24 cellular contexts compared by ENCODE assay signal in genomic region chr20:59823456-59823855, GRCh38.
"Had no signal": no experiment of that assay in that cellular context is flagged by ENCODE, and none has a peak within 500 bp of the region (broad histone marks: within the 10 kb centered on the region; RNA-seq: fewer than 3 reads in every experiment).

No MANE protein-coding gene starts in this region.

- H3K27ac ChIP-seq: RWPE1, SJCRH30, VCaP had no signal

- H3K27ac Mint-ChIP-seq: activated CD4-positive, alpha-beta memory T cell treated with anti-CD3 and anti-CD28 coated beads for 36 hours; activated CD4-positive, alpha-beta T cell treated with anti-CD3 and anti-CD28 coated beads, Interleukin-2, amount 10 ng/mL, durations not matched to agents 7 days and 5 days; activated naive CD4-positive, alpha-beta T cell treated with anti-CD3 and anti-CD28 coated beads for 36 hours; activated naive CD8-positive, alpha-beta T cell; activated T-helper 17 cell treated with anti-CD3 and anti-CD28 coated beads, Interleukin-2, amount 50 U/mL, for 72 hours; IgD-negative memory B cell had no signal

- H3K4me1 Mint-ChIP-seq: activated CD4-positive, alpha-beta T cell treated with anti-CD3 and anti-CD28 coated beads, Interleukin-2, amount 10 ng/mL, durations not matched to agents 7 days and 5 days; activated T-helper 17 cell treated with anti-CD3 and anti-CD28 coated beads, Interleukin-2, amount 50 U/mL, for 72 hours; IgD-negative memory B cell had no signal

- ATAC-seq: activated T-helper 17 cell treated with anti-CD3 and anti-CD28 coated beads, Interleukin-2, amount 50 U/mL, for 72 hours had no signal

- H3K4me3 Mint-ChIP-seq: activated CD4-positive, alpha-beta memory T cell treated with anti-CD3 and anti-CD28 coated beads for 36 hours; activated CD4-positive, alpha-beta T cell treated with anti-CD3 and anti-CD28 coated beads, Interleukin-2, amount 10 ng/mL, durations not matched to agents 7 days and 5 days; activated naive CD4-positive, alpha-beta T cell treated with anti-CD3 and anti-CD28 coated beads for 36 hours; activated naive CD8-positive, alpha-beta T cell; activated T-helper 17 cell treated with anti-CD3 and anti-CD28 coated beads, Interleukin-2, amount 50 U/mL, for 72 hours; IgD-negative memory B cell had no signal

- H3K9me3 Mint-ChIP-seq: activated CD4-positive, alpha-beta memory T cell treated with anti-CD3 and anti-CD28 coated beads for 36 hours; activated CD4-positive, alpha-beta T cell treated with anti-CD3 and anti-CD28 coated beads, Interleukin-2, amount 10 ng/mL, durations not matched to agents 7 days and 5 days; activated naive CD4-positive, alpha-beta T cell treated with anti-CD3 and anti-CD28 coated beads for 36 hours; activated T-helper 17 cell treated with anti-CD3 and anti-CD28 coated beads, Interleukin-2, amount 50 U/mL, for 72 hours had no signal

- H3K9ac ChIP-seq: SK-N-SH had no signal

- H3K4me1 ChIP-seq: SJCRH30 had no signal

- H3K4me3 ChIP-seq: Peyer's patch, SJCRH30 had no signal

- H3K4me2 ChIP-seq: SK-N-SH had no signal

- H3K36me3 ChIP-seq: Peyer's patch, SJCRH30 had no signal

- H3K27me3 ChIP-seq: Peyer's patch had no signal

- H3K9me3 ChIP-seq: Peyer's patch, SJCRH30, SK-N-SH had no signal

- DNase-seq: activated CD4-positive, alpha-beta memory T cell treated with anti-CD3 and anti-CD28 coated beads for 36 hours; activated CD4-positive, alpha-beta T cell treated with anti-CD3 and anti-CD28 coated beads, Interleukin-2, amount 10 ng/mL, durations not matched to agents 7 days and 5 days; activated CD4-positive, CD25-positive, alpha-beta regulatory T cell; activated gamma-delta T cell; activated naive CD4-positive, alpha-beta T cell treated with anti-CD3 and anti-CD28 coated beads for 36 hours; activated T-cell treated with anti-CD3 and anti-CD28 coated beads for 4 hours; activated T-cell treated with anti-CD3 and anti-CD28 coated beads, Interleukin-2, amount 50 U/mL, for 48 hours; KG1; NCI-H1048; NCI-H1417; NCI-H2029; NCI-H2107; NCI-H2171 treated with DMSO at 0.1 percent for 48 hours; NCI-H345; NCI-H510A; Peyer's patch; SJCRH30; T-helper 1 cell had no signal

- H3K36me3 Mint-ChIP-seq: activated CD4-positive, alpha-beta memory T cell treated with anti-CD3 and anti-CD28 coated beads for 36 hours; activated naive CD8-positive, alpha-beta T cell had no signal

- H3K27me3 Mint-ChIP-seq: activated CD4-positive, alpha-beta T cell treated with anti-CD3 and anti-CD28 coated beads, Interleukin-2, amount 10 ng/mL, durations not matched to agents 7 days and 5 days; activated naive CD8-positive, alpha-beta T cell had no signal
